1 cellular context compared by ENCODE assay signal in genomic region chr11:5818245-5818865, GRCh38.
TF ChIP-seq lines count a peak whose summit lies in the region.

No MANE protein-coding gene starts in this region.

TF ChIP-seq in endothelial cell of umbilical vein, 7 proteins besides CTCF, POLR2A, EP300 and RAD21:
- TF ChIP-seq JUN (IDR thresholded peaks at IDR 0.05; ENCODE audit: borderline replicate concordance, insufficient read depth, insufficient read length, low read depth), result no peak
- no peak for TF ChIP-seq MYC (IDR thresholded peaks at IDR 0.05; ENCODE audit: low read depth, low read length)
- TF ChIP-seq FOS (IDR thresholded peaks at IDR 0.05; ENCODE audit: borderline replicate concordance, insufficient read depth, low read length), result no peak
- no peak for TF ChIP-seq GATA2 (IDR thresholded peaks at IDR 0.05; ENCODE audit: insufficient read depth, insufficient read length, low read depth, low read length)
- TF ChIP-seq MAX (IDR thresholded peaks at IDR 0.05; ENCODE audit: insufficient read depth, insufficient read length), result no peak
- TF ChIP-seq POLR2AphosphoS5 (IDR thresholded peaks at IDR 0.05; ENCODE audit: insufficient read depth, low read depth, low read length), result no peak
- TF ChIP-seq EZH2 (IDR thresholded peaks at IDR 0.05; ENCODE audit: borderline replicate concordance, low read depth, low read length, severe bottlenecking), result no peak
